In genomic region chr5:54695198-54695966, GRCh38 we compare ENCODE assay signal across 21 cellular contexts.
"Had no signal": no experiment of that assay in that cellular context is flagged by ENCODE, and none has a peak within 500 bp of the region (broad histone marks: within the 10 kb centered on the region; RNA-seq: fewer than 3 reads in every experiment).

No MANE protein-coding gene starts in this region.

- H3K27ac ChIP-seq: cardiac muscle cell, epithelial cell of prostate, heart left ventricle, VCaP had no signal

- H3K4me3 Mint-ChIP-seq: activated CD4-positive, alpha-beta memory T cell treated with anti-CD3 and anti-CD28 coated beads, Interleukin-2, amount 10 ng/mL, durations not matched to agents 7 days and 5 days; activated CD4-positive, alpha-beta T cell treated with anti-CD3 and anti-CD28 coated beads, Interleukin-2, amount 10 ng/mL, durations not matched to agents 24 days and 14 days; activated naive CD4-positive, alpha-beta T cell treated with anti-CD3 and anti-CD28 coated beads for 36 hours; activated naive CD8-positive, alpha-beta T cell treated with anti-CD3 and anti-CD28 coated beads, Interleukin-2, amount 10 ng/mL, durations not matched to agents 7 days and 5 days; activated T-cell treated with anti-CD3 and anti-CD28 coated beads, Interleukin-2, amount 50 U/mL, for 72 hours; natural killer cell had no signal

- H3K4me1 Mint-ChIP-seq: activated naive CD8-positive, alpha-beta T cell treated with anti-CD3 and anti-CD28 coated beads, Interleukin-2, amount 10 ng/mL, durations not matched to agents 7 days and 5 days had no signal

- H3K9me3 Mint-ChIP-seq: activated CD4-positive, alpha-beta memory T cell treated with anti-CD3 and anti-CD28 coated beads, Interleukin-2, amount 10 ng/mL, durations not matched to agents 7 days and 5 days; activated naive CD4-positive, alpha-beta T cell treated with anti-CD3 and anti-CD28 coated beads for 36 hours; activated naive CD8-positive, alpha-beta T cell treated with anti-CD3 and anti-CD28 coated beads, Interleukin-2, amount 10 ng/mL, durations not matched to agents 7 days and 5 days; activated T-cell treated with anti-CD3 and anti-CD28 coated beads, Interleukin-2, amount 50 U/mL, for 72 hours; natural killer cell had no signal

- DNase-seq: activated CD4-positive, alpha-beta memory T cell treated with anti-CD3 and anti-CD28 coated beads, Interleukin-2, amount 10 ng/mL, durations not matched to agents 7 days and 5 days; activated CD4-positive, alpha-beta T cell treated with anti-CD3 and anti-CD28 coated beads, Interleukin-2, amount 10 ng/mL, durations not matched to agents 24 days and 14 days; activated effector memory CD4-positive, alpha-beta T cell treated with Interleukin-2 at 50 U/mL for 16 hours; activated naive CD4-positive, alpha-beta T cell treated with anti-CD3 and anti-CD28 coated beads for 36 hours; activated naive CD8-positive, alpha-beta T cell treated with anti-CD3 and anti-CD28 coated beads, Interleukin-2, amount 10 ng/mL, durations not matched to agents 7 days and 5 days; activated T-cell treated with anti-CD3 and anti-CD28 coated beads, Interleukin-2, amount 50 U/mL, for 72 hours; amniotic stem cell; cortex of kidney; heart left ventricle; islet precursor cell; left cardiac atrium; natural killer cell; stimulated activated CD4-positive, alpha-beta T cell treated with anti-CD3 and anti-CD28 coated beads, Interleukin-4, amount 100 ng/mL, for 24 hours; stimulated activated naive CD8-positive, alpha-beta T cell treated with anti-CD3 and anti-CD28 coated beads, Interleukin-15, Interleukin-2, amounts not matched to agents 100 U/mL and 50 U/mL, for 24 hours; tibial artery had no signal

- FAIRE-seq: urothelium cell line had no signal

- H3K27me3 Mint-ChIP-seq: activated CD4-positive, alpha-beta memory T cell treated with anti-CD3 and anti-CD28 coated beads, Interleukin-2, amount 10 ng/mL, durations not matched to agents 7 days and 5 days; activated naive CD8-positive, alpha-beta T cell treated with anti-CD3 and anti-CD28 coated beads, Interleukin-2, amount 10 ng/mL, durations not matched to agents 7 days and 5 days; progenitor cell of endocrine pancreas had no signal

- ATAC-seq: activated CD4-positive, CD25-positive, alpha-beta regulatory T cell treated with anti-CD3 and anti-CD28 coated beads, Interleukin-2, amount 50 U/mL, for 24 hours; activated T-cell treated with anti-CD3 and anti-CD28 coated beads, Interleukin-2, amount 50 U/mL, for 72 hours; heart left ventricle; left cardiac atrium; natural killer cell; stimulated activated naive CD8-positive, alpha-beta T cell treated with anti-CD3 and anti-CD28 coated beads, Interleukin-15, Interleukin-2, amounts not matched to agents 100 U/mL and 50 U/mL, for 24 hours had no signal

- H3K36me3 ChIP-seq: cardiac muscle cell, heart left ventricle, tibial artery had no signal

- H3K27ac Mint-ChIP-seq: activated CD4-positive, alpha-beta memory T cell treated with anti-CD3 and anti-CD28 coated beads, Interleukin-2, amount 10 ng/mL, durations not matched to agents 7 days and 5 days; activated CD4-positive, alpha-beta T cell treated with anti-CD3 and anti-CD28 coated beads, Interleukin-2, amount 10 ng/mL, durations not matched to agents 24 days and 14 days; activated naive CD4-positive, alpha-beta T cell treated with anti-CD3 and anti-CD28 coated beads for 36 hours; activated naive CD8-positive, alpha-beta T cell treated with anti-CD3 and anti-CD28 coated beads, Interleukin-2, amount 10 ng/mL, durations not matched to agents 7 days and 5 days; activated T-cell treated with anti-CD3 and anti-CD28 coated beads, Interleukin-2, amount 50 U/mL, for 72 hours; natural killer cell; progenitor cell of endocrine pancreas had no signal

- H3K9me3 ChIP-seq: heart left ventricle, tibial artery had no signal

- H3K27me3 ChIP-seq: cardiac muscle cell, heart left ventricle, tibial artery had no signal

- H3K36me3 Mint-ChIP-seq: natural killer cell had no signal

- H3K4me3 ChIP-seq: cardiac muscle cell, heart left ventricle, tibial artery had no signal
